22 cellular contexts compared by ENCODE assay signal in genomic region chr2:39099311-39099710, GRCh38. TPM values are rescaled to one million over a fixed set of nuclear protein-coding genes. Genes with fewer than 3 reads are reported as not detected.
DNase-seq lines count a peak whose midpoint lies in the region; ATAC-seq, FAIRE-seq and TF ChIP-seq lines count a peak whose summit lies in the region.
"Had no signal": no experiment of that assay in that cellular context is flagged by ENCODE, and none has a peak within 500 bp of the region (broad histone marks: within the 10 kb centered on the region; RNA-seq: fewer than 3 reads in every experiment).

No MANE protein-coding gene starts in this region.

- H3K79me2 ChIP-seq in HepG2 (ENCODE audit: insufficient read depth, low read length) = peaks cover 96% of the 10 kb centered on the region

- H3K4me3 ChIP-seq in HepG2 (replicated peaks in 1 of 3; ENCODE audit: insufficient read depth in 1 of 3, low read depth in 2 of 3, low read length in 3 of 3) = no peak overlapping the region
- H3K4me3 ChIP-seq in right lobe of liver = no peak overlapping the region
- H3K4me3 ChIP-seq: Peyer's patch, prostate gland, skin epidermis, testis had no signal

- peaks cover 1% of the 10 kb centered on the region in 2 experiments; a peak in 3 of 5 replicates for H3K36me3 ChIP-seq in HepG2 (replicated peaks in 1 of 2; ENCODE audit: control insufficient read depth in 1 of 2, insufficient read depth in 2 of 2, low read length in 2 of 2)
- no peaks in the 10 kb centered on the region for H3K36me3 ChIP-seq in right lobe of liver
- H3K36me3 ChIP-seq: Peyer's patch, prostate gland had no signal

- H3K4me1 Mint-ChIP-seq in activated naive CD8-positive, alpha-beta T cell treated with anti-CD3 and anti-CD28 coated beads for 36 hours = peaks cover 49% of the 10 kb centered on the region
- peaks cover 80% of the 10 kb centered on the region for H3K4me1 Mint-ChIP-seq in stimulated activated naive CD8-positive, alpha-beta T cell treated with anti-CD3 and anti-CD28 coated beads, Interleukin-15, amount 100 ng/mL, for 72 hours

- no peak overlapping the region for H3K4me2 ChIP-seq in HepG2 (ENCODE audit: low read depth, low read length)
- H3K4me2 ChIP-seq: SK-N-SH had no signal

- H3K27ac ChIP-seq in HepG2 (ENCODE audit: extremely low read length, insufficient read depth, low read length) = no peak overlapping the region
- H3K27ac ChIP-seq in right lobe of liver = no peak overlapping the region
- H3K27ac ChIP-seq: Peyer's patch, prostate gland, skin epidermis, testis had no signal

- peaks cover 65% of the 10 kb centered on the region for H4K20me1 ChIP-seq in HepG2 (ENCODE audit: insufficient read depth, low read length)

- H3K27me3 ChIP-seq in HepG2 (ENCODE audit: control insufficient read depth in 1 of 2, insufficient read depth in 2 of 2, low read length in 2 of 2) (no peaks in the 10 kb centered on the region), right lobe of liver (no peaks in the 10 kb centered on the region)
- H3K27me3 ChIP-seq: Peyer's patch, testis had no signal

- no peak for TF ChIP-seq EP300 in HepG2 (IDR thresholded peaks at IDR 0.05; ENCODE audit: low read depth in 2 of 2, low read length in 2 of 2)
- no peak for TF ChIP-seq EP300 in HepG2 (CRISPR knock-in tag; IDR thresholded peaks at IDR 0.05; ENCODE audit: borderline replicate concordance)

- intact Hi-C loops in HepG2 (cut with micrococcal nuclease; ENCODE audit: unreplicated experiment) = no loop called here
- intact Hi-C loops in right lobe of liver (cut with DNase I) = no loop called here

- TF ChIP-seq RAD21 in HepG2 (CRISPR knock-in tag; IDR thresholded peaks at IDR 0.05) = no peak

- no peak for DNase-seq in HepG2 (ENCODE audit: low spot score)
- DNase-seq in right lobe of liver = no peak
- DNase-seq in NCI-H69 (lab: John Stamatoyannopoulos, UW) = peak; percentile 27
- DNase-seq in activated naive CD8-positive, alpha-beta T cell treated with anti-CD3 and anti-CD28 coated beads for 36 hours = no peak
- no peak for DNase-seq in stimulated activated naive CD8-positive, alpha-beta T cell treated with anti-CD3 and anti-CD28 coated beads, Interleukin-15, amount 100 ng/mL, for 72 hours
- DNase-seq in stimulated activated CD4-positive, alpha-beta T cell treated with anti-CD3 and anti-CD28 coated beads, Interleukin-1b, Interleukin-23, amount 100 ng/mL, for 48 hours = no peak
- DNase-seq: activated CD8-positive, alpha-beta memory T cell treated with anti-CD3 and anti-CD28 coated beads for 24 hours; Calu3; cortex of kidney; foreskin fibroblast; NCI-H1436; NCI-H2171 treated with DMSO at 0.1 percent for 48 hours; Peyer's patch; SK-N-SH; stimulated activated CD4-positive, alpha-beta T cell treated with anti-CD3 and anti-CD28 coated beads, Interleukin-4, amount 100 ng/mL, for 24 hours; testis had no signal

- POLR2A ChIA-PET in HepG2 (lab: Yijun Ruan, JAX) = interaction anchor here (1.2 kb wide), 1 partner anchor 22 kb away, joined by 3 read pairs; the partner anchor contains the start of gene SOS1

- peaks cover 6% of the 10 kb centered on the region for H3K9me3 Mint-ChIP-seq in activated naive CD8-positive, alpha-beta T cell treated with anti-CD3 and anti-CD28 coated beads for 36 hours
- H3K9me3 Mint-ChIP-seq in stimulated activated naive CD8-positive, alpha-beta T cell treated with anti-CD3 and anti-CD28 coated beads, Interleukin-15, amount 100 ng/mL, for 72 hours = no peaks in the 10 kb centered on the region
- H3K9me3 Mint-ChIP-seq: brain had no signal

- H3K27me3 Mint-ChIP-seq in activated naive CD8-positive, alpha-beta T cell treated with anti-CD3 and anti-CD28 coated beads for 36 hours = no peaks in the 10 kb centered on the region
- H3K27me3 Mint-ChIP-seq in stimulated activated naive CD8-positive, alpha-beta T cell treated with anti-CD3 and anti-CD28 coated beads, Interleukin-15, amount 100 ng/mL, for 72 hours = no peaks in the 10 kb centered on the region
- H3K27me3 Mint-ChIP-seq: brain had no signal

- no peaks in the 10 kb centered on the region for H3K9me3 ChIP-seq in HepG2 (ENCODE audit: low read length)
- H3K9me3 ChIP-seq in right lobe of liver = no peaks in the 10 kb centered on the region
- H3K9me3 ChIP-seq: Peyer's patch, prostate gland, SK-N-SH, testis had no signal

- no peak for TF ChIP-seq POLR2A in HepG2 (IDR thresholded peaks at IDR 0.05; ENCODE audit: insufficient read depth in 1 of 2, low read depth in 2 of 2, low read length in 2 of 2)
- no peak for TF ChIP-seq POLR2A in right lobe of liver (IDR thresholded peaks at IDR 0.05)

- no peak overlapping the region for H3K4me3 Mint-ChIP-seq in activated naive CD8-positive, alpha-beta T cell treated with anti-CD3 and anti-CD28 coated beads for 36 hours
- no peak overlapping the region for H3K4me3 Mint-ChIP-seq in stimulated activated naive CD8-positive, alpha-beta T cell treated with anti-CD3 and anti-CD28 coated beads, Interleukin-15, amount 100 ng/mL, for 72 hours
- H3K4me3 Mint-ChIP-seq: brain had no signal

- H3K4me1 ChIP-seq in HepG2 (ENCODE audit: insufficient read depth, low read length) (peaks cover 14% of the 10 kb centered on the region; the same call in 1 of the 2 replicates), right lobe of liver (peaks cover 0 to 3% (median 0%) of the 10 kb centered on the region in 4 donors)
- H3K4me1 ChIP-seq: prostate gland, testis had no signal

- ATAC-seq in HepG2 (no peak), right lobe of liver (no peak), GM21737 (IDR thresholded peaks at IDR 0.05; ENCODE audit: unreplicated experiment) (no peak), GM21423 (IDR thresholded peaks at IDR 0.05; ENCODE audit: unreplicated experiment) (no peak)
- no peak for ATAC-seq in stimulated activated naive CD8-positive, alpha-beta T cell treated with anti-CD3 and anti-CD28 coated beads, Interleukin-15, amount 100 ng/mL, for 72 hours

- CTCF ChIA-PET in HepG2 (lab: Yijun Ruan, JAX; ENCODE audit: low intra/inter-chr PET ratio, low total read pairs) = no interaction called here

- H2AFZ ChIP-seq in HepG2 (ENCODE audit: low read length) = no peak overlapping the region

- H3K9ac ChIP-seq in HepG2 (ENCODE audit: insufficient read depth, low read depth, low read length) = no peak overlapping the region
- H3K9ac ChIP-seq: SK-N-SH had no signal

- FAIRE-seq in HepG2 (lab: Jason Lieb, UNC) = no peak
- FAIRE-seq: endothelial cell of umbilical vein had no signal

- peaks cover 36% of the 10 kb centered on the region for H3K36me3 Mint-ChIP-seq in activated naive CD8-positive, alpha-beta T cell treated with anti-CD3 and anti-CD28 coated beads for 36 hours

- H3K27ac Mint-ChIP-seq in activated naive CD8-positive, alpha-beta T cell treated with anti-CD3 and anti-CD28 coated beads for 36 hours = peak overlapping the region; percentile 89
- peak overlapping the region; percentile 62 to 92 for H3K27ac Mint-ChIP-seq in stimulated activated naive CD8-positive, alpha-beta T cell treated with anti-CD3 and anti-CD28 coated beads, Interleukin-15, amount 100 ng/mL, for 72 hours

- no TSS peak for BruUV-seq in HepG2 (replicated peaks; lab: Mats Ljungman, UMichigan)

- TF ChIP-seq CTCF in HepG2 (CRISPR knock-in tag; IDR thresholded peaks at IDR 0.05) = no peak
- no peak for TF ChIP-seq CTCF in right lobe of liver (IDR thresholded peaks at IDR 0.05)

- in situ Hi-C loops in HepG2 (cut with HindIII; ENCODE audit: extremely low pct_ligation_motif_present, low pct_unique_long_range_greater_than_20kb) = no loop called here

TF ChIP-seq in HepG2, 621 proteins besides CTCF, POLR2A, EP300 and RAD21 (continues in another document):
- TF ChIP-seq CEBPG (CRISPR knock-in tag; IDR thresholded peaks at IDR 0.05) (peak; percentile 44; the same call in 1 of the 2 replicates), CCAR2 (optimal IDR thresholded peaks at IDR 0.05; ENCODE audit: low read depth, low read length) (no peak), ZC3H4 (CRISPR knock-in tag; IDR thresholded peaks at IDR 0.05; ENCODE audit: borderline replicate concordance) (no peak), ATF3 (CRISPR knock-in tag; IDR thresholded peaks at IDR 0.05) (no peak), CEBPB (IDR thresholded peaks at IDR 0.05; ENCODE audit: borderline replicate concordance, low read depth, low read length) (peak; percentile 88)

RNA-seq across cellular contexts. Expression of gene SOS1, which starts 21.5 kb away (rescaled TPM):
- total RNA-seq in HepG2 (2016; rRNA removed; fragmentation: Illumina TruSeq; extraction: Trizol) (20.8 and 26.6 TPM in 2 replicates), right lobe of liver (10 to 100 TPM in 5 of 6 experiments, 1 to 10 TPM in 1; 9.6 to 20.1 (median 16.5) TPM)
- 3.2 and 4.1 TPM in 2 replicates for total RNA-seq in HepG2 (2016; cell fraction: cytosol; rRNA removed; fragmentation: Illumina TruSeq; extraction: Trizol; ENCODE audit: low read depth)
- total RNA-seq in HepG2 (2016; cell fraction: insoluble cytoplasmic fraction; rRNA removed; fragmentation: Illumina TruSeq; extraction: Trizol) = 21.0 and 28.9 TPM in 2 replicates
- 12.6 and 14.3 TPM in 2 replicates for total RNA-seq in HepG2 (2016; cell fraction: membrane; rRNA removed; fragmentation: Illumina TruSeq; extraction: Trizol)
- total RNA-seq in HepG2 (2016; cell fraction: nucleus; rRNA removed; fragmentation: Illumina TruSeq; extraction: Trizol) = 49.5 and 63.9 TPM in 2 replicates
- polyA plus RNA-seq in HepG2 (2011; rRNA removed) = 39.5 and 60.4 TPM in 2 replicates
- polyA plus RNA-seq in HepG2 (2011; cell fraction: cytosol; rRNA removed) = 23.4 and 41.7 TPM in 2 replicates
- polyA plus RNA-seq in HepG2 (2011; cell fraction: nucleus; rRNA removed) = 69.6 and 75.7 TPM in 2 replicates
- polyA plus RNA-seq in HepG2 (2012) = 31.5 and 37.6 TPM in 2 replicates
- 0.43 and 0.49 TPM in 2 replicates for polyA plus RNA-seq in HepG2 (2016; cell fraction: cytosol; fragmentation: Illumina TruSeq; extraction: Trizol; ENCODE audit: low read depth)
- polyA plus RNA-seq in HepG2 (2016; cell fraction: insoluble cytoplasmic fraction; fragmentation: Illumina TruSeq; extraction: Trizol; ENCODE audit: low read depth) = 21.4 and 27.3 TPM in 2 replicates
- polyA plus RNA-seq in HepG2 (2016; cell fraction: membrane; fragmentation: Illumina TruSeq; extraction: Trizol; ENCODE audit: low read depth) = 2.0 and 2.7 TPM in 2 replicates
- 56.1 and 68.3 TPM in 2 replicates for polyA plus RNA-seq in HepG2 (2016; cell fraction: nucleus; fragmentation: Illumina TruSeq; extraction: Trizol; ENCODE audit: insufficient read depth, low read depth)
- 40.4 and 54.0 TPM in 2 replicates for polyA minus RNA-seq in HepG2 (2011; rRNA and poly(A)+ RNA removed; ENCODE audit: low replicate concordance)
- polyA minus RNA-seq in HepG2 (2011; cell fraction: cytosol; rRNA and poly(A)+ RNA removed) = 39.9 and 41.5 TPM in 2 replicates
- polyA minus RNA-seq in HepG2 (2011; cell fraction: nucleus; rRNA and poly(A)+ RNA removed) = 211 and 214 TPM in 2 replicates
- total RNA-seq in activated naive CD8-positive, alpha-beta T cell treated with anti-CD3 and anti-CD28 coated beads for 36 hours = 10 to 100 TPM; 36.3 to 41.3 TPM
